In the genomic region with DNA sequence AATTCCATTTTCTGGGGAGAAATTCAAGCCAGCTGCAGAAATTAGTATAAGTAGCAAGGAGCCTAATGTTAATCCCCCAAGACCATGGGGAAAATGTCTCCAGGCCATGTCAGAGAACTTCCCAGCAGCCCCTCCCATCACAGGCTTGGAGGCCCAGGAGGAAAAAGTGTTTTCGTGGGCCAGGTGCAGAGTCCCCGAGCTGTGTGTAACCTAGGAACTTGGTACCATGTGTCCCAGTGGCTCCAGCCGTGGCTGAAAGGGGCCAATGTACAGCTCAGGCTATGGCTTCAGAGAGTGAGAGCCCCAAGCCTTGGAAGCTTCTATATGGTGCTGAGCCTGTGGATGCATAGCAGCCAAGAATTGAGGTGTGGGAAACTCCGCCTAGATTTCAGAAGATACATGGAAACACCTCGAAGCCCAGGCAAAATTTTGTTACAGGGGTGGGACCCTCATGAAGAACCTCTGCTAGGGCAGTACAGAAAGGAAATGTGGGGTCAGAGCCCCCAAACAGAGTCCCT, we compare ENCODE assay signal across 14 cellular contexts.
DNase-seq lines count a peak whose midpoint lies in the region; ATAC-seq, FAIRE-seq and TF ChIP-seq lines count a peak whose summit lies in the region.
"Had no signal": no experiment of that assay in that cellular context is flagged by ENCODE, and none has a peak within 500 bp of the region (broad histone marks: within the 10 kb centered on the region; RNA-seq: fewer than 3 reads in every experiment).

No MANE protein-coding gene starts in this region.

- H3K9me3 ChIP-seq in K562 (replicated peaks; ENCODE audit: control insufficient read depth, insufficient read depth, low read depth, low read length) (no peaks in the 10 kb centered on the region), trophoblast cell (ENCODE audit: insufficient read depth, low read depth, low read length) (peaks cover 3% of the 10 kb centered on the region)

- no peak overlapping the region for H3K23ac ChIP-seq in trophoblast cell (ENCODE audit: low read length)

- no peak overlapping the region for H3K27ac Mint-ChIP-seq in activated T-cell treated with anti-CD3 and anti-CD28 coated beads, Interleukin-2, amount 50 U/mL, for 24 hours
- no peak overlapping the region for H3K27ac Mint-ChIP-seq in activated T-cell treated with anti-CD3 and anti-CD28 coated beads, Interleukin-2, amount 50 U/mL, for 72 hours
- H3K27ac Mint-ChIP-seq: GM23338, IgD-negative memory B cell had no signal

- no peaks in the 10 kb centered on the region for H3K4me1 ChIP-seq in K562 (replicated peaks in 1 of 2; ENCODE audit: control insufficient read depth in 2 of 2, insufficient read depth in 2 of 2, low read length in 2 of 2)
- H3K4me1 ChIP-seq in trophoblast cell (ENCODE audit: control insufficient read depth in 1 of 2, insufficient read depth in 2 of 2, low read length in 2 of 2): no peaks in the 10 kb centered on the region
- H3K4me1 ChIP-seq: BLaER1 had no signal

- no peaks in the 10 kb centered on the region for H3K9me1 ChIP-seq in K562 (ENCODE audit: control insufficient read depth, insufficient read depth, low read length)

- no peak overlapping the region for H3K4ac ChIP-seq in trophoblast cell (ENCODE audit: low read depth, low read length)

- no peak for ATAC-seq in activated T-cell treated with anti-CD3 and anti-CD28 coated beads, Interleukin-2, amount 50 U/mL, for 72 hours (replicated peaks in 1 of 2)
- no peak for ATAC-seq in K562
- ATAC-seq in GM21360 (IDR thresholded peaks at IDR 0.05; ENCODE audit: unreplicated experiment): no peak
- ATAC-seq in GM19455 (IDR thresholded peaks at IDR 0.05; ENCODE audit: unreplicated experiment): no peak
- ATAC-seq: GM23338 had no signal

- no peak overlapping the region for H2AFZ ChIP-seq in K562 (ENCODE audit: low read depth, low read length)
- no peak overlapping the region for H2AFZ ChIP-seq in trophoblast cell (ENCODE audit: insufficient read depth, low read length, poor library complexity)
- H2AFZ ChIP-seq: GM23338 had no signal

- H3K4me2 ChIP-seq in K562 (ENCODE audit: insufficient read depth, low read length) (no peak overlapping the region), trophoblast cell (ENCODE audit: low read length) (no peak overlapping the region)
- H3K4me2 ChIP-seq: BLaER1, GM23338 had no signal

- no peak overlapping the region for H3K4me3 ChIP-seq in K562
- H3K4me3 ChIP-seq in trophoblast cell (ENCODE audit: low read depth, low read length): no peak overlapping the region
- H3K4me3 ChIP-seq: BLaER1, GM23338 had no signal

- 0% methylated on average over 5 of the region's 5 CpGs for WGBS in K562 (ENCODE audit: insufficient coverage, low coverage, missing lambda C conversion rate)
- no CpG with 5 or more reads among the region's 5 CpGs for WGBS in trophoblast cell (ENCODE audit: extremely low coverage, insufficient coverage, insufficient read length)

- H3K79me2 ChIP-seq in K562 (ENCODE audit: control insufficient read depth, insufficient read depth, low read length): no peaks in the 10 kb centered on the region
- no peaks in the 10 kb centered on the region for H3K79me2 ChIP-seq in trophoblast cell (ENCODE audit: control insufficient read depth, insufficient read depth, low read length, poor library complexity)

- TF ChIP-seq EP300 in K562 (IDR thresholded peaks at IDR 0.05; ENCODE audit: low read length): no peak

- in situ Hi-C loops in K562 (cut with MboI): no loop called here

- no peak overlapping the region for H3K14ac ChIP-seq in trophoblast cell (ENCODE audit: low read length)

- H3K27ac ChIP-seq in K562 (ENCODE audit: extremely low read depth, low read depth, low read length) (no peak overlapping the region), trophoblast cell (ENCODE audit: low read depth, low read length) (no peak overlapping the region)
- H3K27ac ChIP-seq: 22Rv1, BLaER1 had no signal

- H4K20me1 ChIP-seq in K562 (replicated peaks; ENCODE audit: control insufficient read depth, insufficient read depth, low read length): no peaks in the 10 kb centered on the region
- H4K20me1 ChIP-seq: BLaER1 had no signal

- no peaks in the 10 kb centered on the region for H3K36me3 Mint-ChIP-seq in activated T-cell treated with anti-CD3 and anti-CD28 coated beads, Interleukin-2, amount 50 U/mL, for 24 hours (ENCODE audit: low read depth)
- H3K36me3 Mint-ChIP-seq in activated T-cell treated with anti-CD3 and anti-CD28 coated beads, Interleukin-2, amount 50 U/mL, for 72 hours (ENCODE audit: insufficient read depth in 2 of 2): peaks cover 0 to 2% of the 10 kb centered on the region in 2 donors

- POLR2A ChIA-PET in K562 (lab: Yijun Ruan, JAX): no interaction called here

- no peak for TF ChIP-seq RAD21 in K562 (CRISPR knock-in tag; conservative IDR thresholded peaks at IDR 0.05 in 1 of 2, IDR thresholded peaks at IDR 0.05 in 1 of 2)

- H4K12ac ChIP-seq in trophoblast cell (ENCODE audit: low read depth, low read length): peak overlapping the region; percentile 30

- no peak for FAIRE-seq in K562 (lab: Jason Lieb, UNC)

- H2BK12ac ChIP-seq in trophoblast cell (ENCODE audit: low read length): no peak overlapping the region

- H3K9ac ChIP-seq in K562 (ENCODE audit: insufficient read depth in 1 of 2, low read depth in 2 of 2, low read length in 2 of 2) (no peak overlapping the region), trophoblast cell (ENCODE audit: low read length) (no peak overlapping the region)
- H3K9ac ChIP-seq: BLaER1 had no signal

- peaks cover 26% of the 10 kb centered on the region for H3K27me3 Mint-ChIP-seq in activated T-cell treated with anti-CD3 and anti-CD28 coated beads, Interleukin-2, amount 50 U/mL, for 24 hours
- peaks cover 5% of the 10 kb centered on the region for H3K27me3 Mint-ChIP-seq in activated T-cell treated with anti-CD3 and anti-CD28 coated beads, Interleukin-2, amount 50 U/mL, for 72 hours (ENCODE audit: low read depth)

- peak; percentile 3 for DNase-seq in activated T-cell treated with anti-CD3 and anti-CD28 coated beads, Interleukin-2, amount 50 U/mL, for 24 hours
- DNase-seq in activated T-cell treated with anti-CD3 and anti-CD28 coated beads, Interleukin-2, amount 50 U/mL, for 72 hours: no peak
- DNase-seq in K562 (ENCODE audit: extremely low read depth in 1 of 4, low spot score in 3 of 4) (no peak), trophoblast cell (no peak)
- no peak for DNase-seq in stimulated activated CD4-positive, alpha-beta T cell treated with anti-CD3 and anti-CD28 coated beads, Interleukin-4, amount 100 ng/mL, for 4 hours
- DNase-seq: AML-193; CD8-positive, alpha-beta memory T cell; H7 had no signal

- no peak overlapping the region for H2BK5ac ChIP-seq in trophoblast cell (ENCODE audit: low read depth, low read length, poor library complexity)

- H3K79me1 ChIP-seq in trophoblast cell (ENCODE audit: low read length): no peaks in the 10 kb centered on the region

- H2BK120ac ChIP-seq in trophoblast cell (ENCODE audit: insufficient read depth, low read length, poor library complexity): no peak overlapping the region

- no peak for TF ChIP-seq CTCF in K562 (IDR thresholded peaks at IDR 0.05 in 2 of 3, conservative IDR thresholded peaks at IDR 0.05 in 1 of 3; ENCODE audit: insufficient read depth in 2 of 3, low read depth in 1 of 3, low read length in 3 of 3)

- H4K8ac ChIP-seq in trophoblast cell (ENCODE audit: low read depth, low read length): no peak overlapping the region

- H3K9me3 Mint-ChIP-seq in activated T-cell treated with anti-CD3 and anti-CD28 coated beads, Interleukin-2, amount 50 U/mL, for 24 hours: peaks cover 14% of the 10 kb centered on the region
- peaks cover 0 to 6% of the 10 kb centered on the region in 2 donors for H3K9me3 Mint-ChIP-seq in activated T-cell treated with anti-CD3 and anti-CD28 coated beads, Interleukin-2, amount 50 U/mL, for 72 hours

- TF ChIP-seq POLR2A in K562 (conservative IDR thresholded peaks at IDR 0.05): no peak

- H3K4me3 Mint-ChIP-seq in activated T-cell treated with anti-CD3 and anti-CD28 coated beads, Interleukin-2, amount 50 U/mL, for 24 hours: no peak overlapping the region
- no peak overlapping the region for H3K4me3 Mint-ChIP-seq in activated T-cell treated with anti-CD3 and anti-CD28 coated beads, Interleukin-2, amount 50 U/mL, for 72 hours
- H3K4me3 Mint-ChIP-seq: CD8-positive, alpha-beta memory T cell; GM23338 had no signal

- H3K27me3 ChIP-seq in K562 (ENCODE audit: control insufficient read depth in 2 of 2, insufficient read depth in 2 of 2, low read length in 2 of 2): no peaks in the 10 kb centered on the region
- H3K27me3 ChIP-seq in trophoblast cell (ENCODE audit: insufficient read depth, low read length): no peaks in the 10 kb centered on the region
- H3K27me3 ChIP-seq: BLaER1 had no signal

- CTCF ChIA-PET in K562 (lab: Yijun Ruan, JAX; ENCODE audit: low intra/inter-chr PET ratio): no interaction called here

- H4K91ac ChIP-seq in trophoblast cell (ENCODE audit: low read depth, low read length): no peak overlapping the region

- no peaks in the 10 kb centered on the region for H3K4me1 Mint-ChIP-seq in activated T-cell treated with anti-CD3 and anti-CD28 coated beads, Interleukin-2, amount 50 U/mL, for 24 hours (ENCODE audit: low read depth)
- H3K4me1 Mint-ChIP-seq in activated T-cell treated with anti-CD3 and anti-CD28 coated beads, Interleukin-2, amount 50 U/mL, for 72 hours (ENCODE audit: low read depth): no peaks in the 10 kb centered on the region
- H3K4me1 Mint-ChIP-seq: CD8-positive, alpha-beta memory T cell; GM23338; IgD-negative memory B cell had no signal

- H3K36me3 ChIP-seq in K562 (ENCODE audit: control insufficient read depth, insufficient read depth, low read length): no peaks in the 10 kb centered on the region
- no peaks in the 10 kb centered on the region for H3K36me3 ChIP-seq in trophoblast cell (ENCODE audit: control insufficient read depth in 1 of 2, insufficient read depth in 2 of 2, low read length in 2 of 2)
- H3K36me3 ChIP-seq: BLaER1 had no signal

- intact Hi-C loops in K562 (cut with micrococcal nuclease): no loop called here

- no peak overlapping the region for H2AK5ac ChIP-seq in trophoblast cell (ENCODE audit: low read length)

- BruUV-seq in K562 (replicated peaks; lab: Mats Ljungman, UMichigan): no TSS peak

- no peak overlapping the region for H3K18ac ChIP-seq in trophoblast cell (ENCODE audit: low read length)

TF ChIP-seq in K562, 482 proteins besides CTCF, POLR2A, EP300 and RAD21:
- TF ChIP-seq ZFP36 (IDR thresholded peaks at IDR 0.05; ENCODE audit: low read depth, low read length, partially characterized antibody) (peak; percentile 28), ZNF239 (CRISPR knock-in tag; IDR thresholded peaks at IDR 0.05) (no peak)
